Comparison of ENCODE assay signal across 9 cellular contexts in genomic region chr9:107750741-107751521, GRCh38.
DNase-seq lines count a peak whose midpoint lies in the region; ATAC-seq and TF ChIP-seq lines count a peak whose summit lies in the region.
"Had no signal": no experiment of that assay in that cellular context is flagged by ENCODE, and none has a peak within 500 bp of the region (broad histone marks: within the 10 kb centered on the region; RNA-seq: fewer than 3 reads in every experiment).

No MANE protein-coding gene starts in this region.

- peaks cover 42% of the 10 kb centered on the region for H3K4me1 Mint-ChIP-seq in brain
- no peaks in the 10 kb centered on the region for H3K4me1 Mint-ChIP-seq in naive thymus-derived CD8-positive, alpha-beta T cell

- H3K9me3 Mint-ChIP-seq in brain: peaks cover 0 to 13% (median 0%) of the 10 kb centered on the region in 5 experiments
- H3K9me3 Mint-ChIP-seq in naive thymus-derived CD8-positive, alpha-beta T cell: peaks cover 0 to 3% (median 0%) of the 10 kb centered on the region in 9 donors

- no peak overlapping the region for H3K4me3 ChIP-seq in testis
- H3K4me3 ChIP-seq: BLaER1 had no signal

- H3K4me3 Mint-ChIP-seq in brain: peak overlapping the region in 2 of 5 experiments; percentile 20 to 63
- H3K4me3 Mint-ChIP-seq in naive thymus-derived CD8-positive, alpha-beta T cell: no peak overlapping the region

- H3K36me3 Mint-ChIP-seq in brain: no peaks in the 10 kb centered on the region
- H3K36me3 Mint-ChIP-seq in naive thymus-derived CD8-positive, alpha-beta T cell: no peaks in the 10 kb centered on the region

- peak overlapping the region; percentile 72 to 84 for H3K27ac ChIP-seq in testis
- H3K27ac ChIP-seq: BLaER1 had no signal

- peaks cover 34% of the 10 kb centered on the region for H3K4me1 ChIP-seq in testis
- H3K4me1 ChIP-seq: BLaER1 had no signal

- DNase-seq in DMS53 (lab: John Stamatoyannopoulos, UW) (peak; percentile 15), DMS53 treated with DMSO at 0.1 percent for 48 hours (lab: John Stamatoyannopoulos, UW; ENCODE audit: unreplicated experiment) (no peak), kidney glomerular epithelial cell (lab: John Stamatoyannopoulos, UW) (peak; percentile 76), testis (peak; percentile 85), T-helper 2 cell (no peak)
- DNase-seq in naive thymus-derived CD8-positive, alpha-beta T cell: no peak

- TF ChIP-seq CTCF in brain (conservative IDR thresholded peaks at IDR 0.05) (no peak), testis (IDR thresholded peaks at IDR 0.05) (no peak)

- TF ChIP-seq POLR2A in testis (IDR thresholded peaks at IDR 0.05): no peak

- H3K9me3 ChIP-seq in testis: no peaks in the 10 kb centered on the region
- H3K9me3 ChIP-seq: BLaER1 had no signal

- no peaks in the 10 kb centered on the region for H3K27me3 ChIP-seq in testis
- H3K27me3 ChIP-seq: BLaER1 had no signal

- no peaks in the 10 kb centered on the region for H3K36me3 ChIP-seq in testis (ENCODE audit: low read depth, missing control alignments)
- H3K36me3 ChIP-seq: BLaER1 had no signal

- no peaks in the 10 kb centered on the region for H3K27me3 Mint-ChIP-seq in brain
- no peaks in the 10 kb centered on the region for H3K27me3 Mint-ChIP-seq in naive thymus-derived CD8-positive, alpha-beta T cell

- WGBS in testis, 2 donors: 44 to 61% methylated on average over 8 of the region's 8 CpGs

- POLR2A ChIA-PET in naive thymus-derived CD8-positive, alpha-beta T cell (lab: Charles Lee): no interaction called here

- intact Hi-C loops in testis (cut with DNase I; ENCODE audit: low total_unique reads): no loop called here

- peak overlapping the region; percentile 3 to 89 (median 77) for H3K27ac Mint-ChIP-seq in brain
- no peak overlapping the region for H3K27ac Mint-ChIP-seq in naive thymus-derived CD8-positive, alpha-beta T cell

- ATAC-seq in GM21723 (IDR thresholded peaks at IDR 0.05; ENCODE audit: unreplicated experiment): no peak
- no peak for ATAC-seq in naive thymus-derived CD8-positive, alpha-beta T cell

Comparison
In these comparisons a context has a peak if more than half of its experiments do, and no peak if none do; other contexts are left out.
1. DNase-seq: peak in DMS53 (single experiment), kidney glomerular epithelial cell (single experiment) and testis (single experiment); none in DMS53 treated with DMSO at 0.1 percent for 48 hours (single experiment), T-helper 2 cell (0 of 5) and naive thymus-derived CD8-positive, alpha-beta T cell (0 of 10).
2. H3K27ac Mint-ChIP-seq: peak in brain (5 of 5); none in naive thymus-derived CD8-positive, alpha-beta T cell (0 of 10).